In genomic region chr4:47391256-47391655, GRCh38 we compare ENCODE assay signal across 26 cellular contexts.
DNase-seq lines count a peak whose midpoint lies in the region; ATAC-seq and TF ChIP-seq lines count a peak whose summit lies in the region.
"Had no signal": no experiment of that assay in that cellular context is flagged by ENCODE, and none has a peak within 500 bp of the region (broad histone marks: within the 10 kb centered on the region; RNA-seq: fewer than 3 reads in every experiment).

No MANE protein-coding gene starts in this region.

- ATAC-seq in GM18505 (IDR thresholded peaks at IDR 0.05; ENCODE audit: unreplicated experiment) (peak; percentile 78), GM19043 (IDR thresholded peaks at IDR 0.05; ENCODE audit: low read depth, unreplicated experiment) (peak; percentile 60), HG02885 (IDR thresholded peaks at IDR 0.05; ENCODE audit: poor library complexity, unreplicated experiment) (peak; percentile 89), HG02571 (IDR thresholded peaks at IDR 0.05; ENCODE audit: unreplicated experiment) (no peak)
- ATAC-seq: activated T-cell treated with anti-CD3 and anti-CD28 coated beads, Interleukin-2, amount 50 U/mL, for 72 hours; HCT116 had no signal

- H3K4me2 ChIP-seq in OCI-LY3 (ENCODE audit: low read length) = peak overlapping the region; percentile 25

- peaks cover 9% of the 10 kb centered on the region for H3K4me1 ChIP-seq in OCI-LY3 (ENCODE audit: low read length)
- H3K4me1 ChIP-seq: esophagus muscularis mucosa, left ventricle myocardium inferior, tibial nerve had no signal

- H4K20me1 ChIP-seq in OCI-LY3 (ENCODE audit: insufficient read depth, low read length) = no peaks in the 10 kb centered on the region

- H3K4me3 ChIP-seq in OCI-LY3 (ENCODE audit: low read length) = no peak overlapping the region
- H3K4me3 ChIP-seq: esophagus muscularis mucosa, left ventricle myocardium inferior, tibial nerve had no signal

- no peak for TF ChIP-seq CTCF in OCI-LY3 (IDR thresholded peaks at IDR 0.05; ENCODE audit: low read depth, low read length)

- no peak for TF ChIP-seq POLR2A in GM18505 (IDR thresholded peaks at IDR 0.05; ENCODE audit: borderline replicate concordance, extremely low read depth, insufficient read depth, insufficient read length)

- H3K79me2 ChIP-seq in OCI-LY3 (ENCODE audit: low read length) = no peaks in the 10 kb centered on the region

- H3K27ac ChIP-seq in OCI-LY3 (ENCODE audit: low read length) = no peak overlapping the region
- H3K27ac ChIP-seq: C4-2B, esophagus muscularis mucosa, left ventricle myocardium inferior, tibial nerve, VCaP had no signal

- H3K9ac ChIP-seq in OCI-LY3 (ENCODE audit: low read length) = no peak overlapping the region

- H3K27me3 ChIP-seq in OCI-LY3 (ENCODE audit: low read depth, low read length) = no peaks in the 10 kb centered on the region
- H3K27me3 ChIP-seq: esophagus muscularis mucosa, tibial nerve had no signal

- DNase-seq in cortex of kidney (lab: John Stamatoyannopoulos, UW) = no peak
- DNase-seq in NCI-H1417 (lab: John Stamatoyannopoulos, UW) = no peak
- DNase-seq in activated CD8-positive, alpha-beta memory T cell treated with anti-CD3 and anti-CD28 coated beads, Interleukin-2, amount 50 U/mL, for 48 hours = no peak
- DNase-seq: activated CD4-positive, alpha-beta T cell treated with anti-CD3 and anti-CD28 coated beads for 48 hours; activated naive CD4-positive, alpha-beta T cell treated with anti-CD3 and anti-CD28 coated beads for 36 hours; activated T-cell treated with anti-CD3 and anti-CD28 coated beads, Interleukin-2, amount 50 U/mL, for 72 hours; amniotic stem cell; endodermal cell; foreskin melanocyte; left ventricle myocardium inferior; naive B cell; NCI-H1092 treated with DMSO at 0.1 percent for 48 hours; NCI-H2029 treated with DMSO at 0.1 percent for 48 hours; NCI-H345; NCI-H82; nucleus accumbens had no signal

- no peak overlapping the region for H2AFZ ChIP-seq in OCI-LY3 (ENCODE audit: low read depth, low read length)

- H3K9me3 ChIP-seq in OCI-LY3 (ENCODE audit: insufficient read depth, low read length) = no peaks in the 10 kb centered on the region
- H3K9me3 ChIP-seq: esophagus muscularis mucosa, left ventricle myocardium inferior, tibial nerve had no signal

- no peaks in the 10 kb centered on the region for H3K36me3 ChIP-seq in OCI-LY3 (replicated peaks; ENCODE audit: low read depth, low read length)
- H3K36me3 ChIP-seq: esophagus muscularis mucosa, left ventricle myocardium inferior, tibial nerve had no signal
